9 cellular contexts compared by ENCODE assay signal in genomic region chr3:105837143-105837740, GRCh38. TPM values are rescaled to one million over a fixed set of nuclear protein-coding genes. Genes with fewer than 3 reads are reported as not detected.
A peak's percentile ranks its signal among the peaks of the same experiment; 100 is the strongest.
DNase-seq lines count a peak whose midpoint lies in the region; ATAC-seq, FAIRE-seq and TF ChIP-seq lines count a peak whose summit lies in the region.
"Had no signal": no experiment of that assay in that cellular context is flagged by ENCODE, and none has a peak within 500 bp of the region (broad histone marks: within the 10 kb centered on the region; RNA-seq: fewer than 3 reads in every experiment).

No MANE protein-coding gene starts in this region.

- H3K9me3 ChIP-seq in kidney (ENCODE audit: control insufficient read depth in 1 of 2, low read length in 2 of 2): no peaks in the 10 kb centered on the region

- H3K4me3 ChIP-seq in kidney (ENCODE audit: low read length in 2 of 2): no peak overlapping the region

- FAIRE-seq in kidney (lab: Jason Lieb, UNC): peak; percentile 21

- peaks cover 6% of the 10 kb centered on the region in 2 donors for H3K4me1 ChIP-seq in kidney (ENCODE audit: control insufficient read depth in 1 of 2, insufficient read depth in 1 of 2, low read depth in 1 of 2, low read length in 2 of 2)

- TF ChIP-seq CTCF in kidney (IDR thresholded peaks at IDR 0.05; ENCODE audit: borderline replicate concordance, extremely low read depth, insufficient read depth): no peak

- H3K9ac ChIP-seq in kidney (ENCODE audit: low read length in 2 of 2): no peak overlapping the region
- H3K9ac ChIP-seq: KMS-11 had no signal

- H3K27ac ChIP-seq in kidney (ENCODE audit: low read depth in 2 of 2, low read length in 2 of 2): no peak overlapping the region
- H3K27ac ChIP-seq: KMS-11 had no signal

- no peaks in the 10 kb centered on the region for H3K36me3 ChIP-seq in kidney (ENCODE audit: control insufficient read depth in 1 of 2, insufficient read depth in 2 of 2, low read length in 2 of 2)

- intact Hi-C loops in kidney (cut with DNase I): no loop called here

- DNase-seq in NCI-H1092 (lab: John Stamatoyannopoulos, UW) (peak; percentile 6), kidney (no peak), EL (no peak), midbrain (lab: John Stamatoyannopoulos, UW) (no peak), glomerular visceral epithelial cell (ENCODE audit: extremely low spot score) (no peak)
- no peak for DNase-seq in effector CD8-positive, alpha-beta T cell (lab: John Stamatoyannopoulos, UW)

- ATAC-seq in GM18519 (IDR thresholded peaks at IDR 0.05; ENCODE audit: low FRiP score, unreplicated experiment): peak; percentile 95
- peak; percentile 95 for ATAC-seq in GM21717 (IDR thresholded peaks at IDR 0.05; ENCODE audit: unreplicated experiment)

RNA-seq across cellular contexts. Expression of gene CBLB, which starts 31.6 kb away (rescaled TPM):
- 48.4 TPM for total RNA-seq in kidney
- 7.7 TPM for polyA plus RNA-seq in kidney (ENCODE audit: insufficient read depth, low read depth, low replicate concordance)
